ENCODE assay signal across 8 cellular contexts in genomic region chr1:11653616-11654570, GRCh38. TPM values are rescaled to one million over a fixed set of nuclear protein-coding genes. Genes with fewer than 3 reads are reported as not detected.
DNase-seq lines count a peak whose midpoint lies in the region; ATAC-seq and TF ChIP-seq lines count a peak whose summit lies in the region.

FBXO2 (minus strand) TSS chr1:11654429; CDS start chr1:11654340, 89 bp downstream.

- H3K4me1 Mint-ChIP-seq in IgD-negative memory B cell, result peaks cover 0 to 27% (median 18%) of the 10 kb centered on the region in 3 donors

- peak within 1 kb of the TSS; percentile 25 to 81 (median 59) for H3K27ac Mint-ChIP-seq in IgD-negative memory B cell

- H3K36me3 Mint-ChIP-seq in IgD-negative memory B cell, result peaks cover 1% of the 10 kb centered on the region

- peaks cover 0 to 3% (median 0%) of the 10 kb centered on the region in 5 donors for H3K36me3 ChIP-seq in subcutaneous abdominal adipose tissue (ENCODE audit: control insufficient read depth in 5 of 5, insufficient read depth in 5 of 5, low read length in 5 of 5)

- TF ChIP-seq CTCF in cardiac fibroblast (IDR thresholded peaks at IDR 0.05; ENCODE audit: low read depth, low read length), result no peak

- no peaks in the 10 kb centered on the region for H3K9me3 Mint-ChIP-seq in IgD-negative memory B cell

- H3K4me3 ChIP-seq in cardiac fibroblast (replicated peaks in 1 of 2; ENCODE audit: low read depth in 2 of 2, low read length in 2 of 2) (peak within 1 kb of the TSS; percentile 59 to 70), subcutaneous abdominal adipose tissue (ENCODE audit: low read depth in 1 of 5, low read length in 5 of 5) (peak within 1 kb of the TSS; percentile 53 to 69 (median 56))

- peaks cover 9 to 18% (median 13%) of the 10 kb centered on the region in 5 donors for H3K27me3 ChIP-seq in subcutaneous abdominal adipose tissue (ENCODE audit: control insufficient read depth in 5 of 5, insufficient read depth in 4 of 5, low read length in 5 of 5)

- DNase-seq in NCI-H748 (lab: John Stamatoyannopoulos, UW; ENCODE audit: unreplicated experiment) (peak; percentile 43), NCI-H748 treated with DMSO at 0.1 percent for 48 hours (lab: John Stamatoyannopoulos, UW) (no peak), cardiac fibroblast (ENCODE audit: low read depth in 2 of 2) (no peak), left lobe of liver (ENCODE audit: low spot score) (no peak), GF-D8 (lab: John Stamatoyannopoulos, UW) (no peak), DMS153 (lab: John Stamatoyannopoulos, UW) (no peak)

- ATAC-seq in left lobe of liver, result peak; percentile 33

- H3K27ac ChIP-seq in subcutaneous abdominal adipose tissue (ENCODE audit: low read depth, low read length), result no peak within 1 kb of the TSS

- H3K9ac ChIP-seq in subcutaneous abdominal adipose tissue (ENCODE audit: low read length in 5 of 5), result peak within 1 kb of the TSS in 3 of 5 donors; percentile 39 to 47 (median 46)

- peak within 1 kb of the TSS; percentile 67 to 91 (median 85) for H3K4me3 Mint-ChIP-seq in IgD-negative memory B cell

- H3K27me3 Mint-ChIP-seq in IgD-negative memory B cell, result peaks cover 1% of the 10 kb centered on the region

- peaks cover 0 to 28% (median 23%) of the 10 kb centered on the region in 5 donors for H3K4me1 ChIP-seq in subcutaneous abdominal adipose tissue (ENCODE audit: control insufficient read depth in 5 of 5, insufficient read depth in 5 of 5, low read length in 5 of 5)

- H3K9me3 ChIP-seq in subcutaneous abdominal adipose tissue (ENCODE audit: control insufficient read depth in 5 of 5, low read length in 5 of 5), result no peaks in the 10 kb centered on the region

RNA-seq across cellular contexts. Expression of gene FBXO2, which starts in this region (rescaled TPM):
- 18.0 TPM for polyA plus RNA-seq in IgD-negative memory B cell
- total RNA-seq in left lobe of liver, result 15.0 TPM
